ENCODE assay signal across 1 cellular context in the genomic region with DNA sequence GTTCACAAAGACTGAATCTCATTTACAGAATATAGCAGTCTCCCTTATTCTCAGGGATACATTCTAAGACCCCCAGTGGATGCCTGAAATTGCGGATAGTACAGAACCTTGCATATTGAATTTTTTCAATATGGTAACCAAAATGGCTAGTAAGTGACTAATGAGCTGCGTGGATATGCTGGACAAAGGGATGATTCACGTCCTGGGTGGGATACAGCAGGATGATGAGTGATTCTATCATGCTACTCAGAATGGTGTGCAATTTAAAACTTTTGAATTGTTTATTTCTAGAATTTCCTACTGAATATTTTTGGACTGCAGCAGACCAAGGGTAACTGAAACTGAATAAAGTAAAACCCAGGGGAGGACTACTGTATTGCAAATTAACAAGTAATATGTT.
TF ChIP-seq lines count a peak whose summit lies in the region.

No MANE protein-coding gene starts in this region.

TF ChIP-seq in SK-N-SH treated with all-trans-retinoic acid at 6 μM for 48 hours, 23 proteins besides CTCF, POLR2A, EP300 and RAD21 (continued from another document):
- TF ChIP-seq, protein P1, sequence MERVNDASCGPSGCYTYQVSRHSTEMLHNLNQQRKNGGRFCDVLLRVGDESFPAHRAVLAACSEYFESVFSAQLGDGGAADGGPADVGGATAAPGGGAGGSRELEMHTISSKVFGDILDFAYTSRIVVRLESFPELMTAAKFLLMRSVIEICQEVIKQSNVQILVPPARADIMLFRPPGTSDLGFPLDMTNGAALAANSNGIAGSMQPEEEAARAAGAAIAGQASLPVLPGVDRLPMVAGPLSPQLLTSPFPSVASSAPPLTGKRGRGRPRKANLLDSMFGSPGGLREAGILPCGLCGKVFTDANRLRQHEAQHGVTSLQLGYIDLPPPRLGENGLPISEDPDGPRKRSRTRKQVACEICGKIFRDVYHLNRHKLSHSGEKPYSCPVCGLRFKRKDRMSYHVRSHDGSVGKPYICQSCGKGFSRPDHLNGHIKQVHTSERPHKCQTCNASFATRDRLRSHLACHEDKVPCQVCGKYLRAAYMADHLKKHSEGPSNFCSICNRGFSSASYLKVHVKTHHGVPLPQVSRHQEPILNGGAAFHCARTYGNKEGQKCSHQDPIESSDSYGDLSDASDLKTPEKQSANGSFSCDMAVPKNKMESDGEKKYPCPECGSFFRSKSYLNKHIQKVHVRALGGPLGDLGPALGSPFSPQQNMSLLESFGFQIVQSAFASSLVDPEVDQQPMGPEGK (CRISPR knock-in tag; IDR thresholded peaks at IDR 0.05; ENCODE audit: borderline replicate concordance): no peak
